Comparison of ENCODE assay signal across 1 cellular context in genomic region chr7:39623312-39624201, GRCh38.
A peak's percentile ranks its signal among the peaks of the same experiment; 100 is the strongest.
TF ChIP-seq lines count a peak whose summit lies in the region.

Gene RALA, plus strand, starts transcription at chr7:39623572. Its CDS starts 63,096 bp downstream, at chr7:39686668.

TF ChIP-seq in H1, 55 proteins besides CTCF, POLR2A, EP300 and RAD21:
- TF ChIP-seq CREB1 (IDR thresholded peaks at IDR 0.05): peak; percentile 57; the same call in 1 of the 2 replicates
- TF ChIP-seq NANOG (IDR thresholded peaks at IDR 0.05; ENCODE audit: insufficient read depth, low read depth, low read length, poor library complexity, severe bottlenecking): no peak
- peak; percentile 72 for TF ChIP-seq TAF7 (optimal IDR thresholded peaks at IDR 0.05; ENCODE audit: borderline replicate concordance, low read depth, low read length)
- peak; percentile 84 for TF ChIP-seq TBP (IDR thresholded peaks at IDR 0.05; ENCODE audit: low read depth, low read length)
- TF ChIP-seq TAF1 (IDR thresholded peaks at IDR 0.05; ENCODE audit: low read depth, low read length): peak; percentile 95
- no peak for TF ChIP-seq CEBPB (IDR thresholded peaks at IDR 0.05; ENCODE audit: low read depth, low read length)
- TF ChIP-seq CHD7 (IDR thresholded peaks at IDR 0.05; ENCODE audit: insufficient replicate concordance, low read length): no peak
- no peak for TF ChIP-seq POU5F1 (IDR thresholded peaks at IDR 0.05; ENCODE audit: low read depth, low read length)
- peak; percentile 94 for TF ChIP-seq GABPA (IDR thresholded peaks at IDR 0.05; ENCODE audit: borderline replicate concordance, insufficient read depth, low read length)
- peak; percentile 41 for TF ChIP-seq KDM4A (IDR thresholded peaks at IDR 0.05; ENCODE audit: low read depth, low read length, severe bottlenecking)
- peak in 1 of 2 experiments; percentile 25; a peak in 1 of 4 replicates for TF ChIP-seq SIN3A (conservative IDR thresholded peaks at IDR 0.05 in 1 of 2, IDR thresholded peaks at IDR 0.05 in 1 of 2; ENCODE audit: low read depth in 1 of 2, low read length in 2 of 2)
- peak; percentile 91 for TF ChIP-seq RBBP5 (IDR thresholded peaks at IDR 0.05; ENCODE audit: borderline replicate concordance, low read depth, low read length)
- peak; percentile 84 for TF ChIP-seq ASH2L (IDR thresholded peaks at IDR 0.05; ENCODE audit: low read length)
- TF ChIP-seq POLR2AphosphoS5 (IDR thresholded peaks at IDR 0.05; ENCODE audit: low read depth, low read length): peak; percentile 94
- TF ChIP-seq PHF8 (conservative IDR thresholded peaks at IDR 0.05; ENCODE audit: low read depth, low read length): peak; percentile 95
